In the genomic region with DNA sequence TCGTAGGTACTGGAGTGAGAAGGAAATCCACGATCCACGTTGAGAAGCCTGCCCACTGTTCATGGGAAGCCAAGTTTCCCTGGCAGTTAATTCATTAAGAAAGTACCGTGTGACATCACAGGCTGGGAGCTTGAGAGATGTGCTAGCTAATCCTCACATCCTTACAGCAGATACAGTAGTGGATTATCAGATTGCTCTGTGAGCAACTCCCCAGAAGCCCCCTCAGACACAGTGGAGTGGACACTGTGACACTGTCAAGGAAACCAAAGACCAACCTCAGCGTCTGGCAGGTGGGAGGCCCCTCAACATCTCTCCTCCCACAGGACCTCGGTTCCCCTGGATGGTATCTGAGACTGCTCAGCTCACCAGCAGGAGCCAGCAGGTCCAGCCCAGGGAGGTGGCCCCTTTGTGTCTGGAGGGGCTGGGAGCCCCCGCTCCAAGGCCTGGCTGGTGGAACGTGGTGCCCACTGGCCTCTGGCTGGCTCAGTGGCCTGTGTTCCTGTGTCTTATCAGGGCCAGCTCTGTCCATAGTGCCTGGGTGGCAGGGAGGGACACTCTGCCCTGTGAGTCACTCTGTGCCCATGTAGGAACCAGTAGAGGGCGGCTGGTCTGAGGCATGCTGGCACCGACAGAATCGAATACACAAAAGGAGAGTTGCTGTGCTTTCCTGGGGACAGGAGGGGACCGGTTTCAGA, we compare ENCODE assay signal across 10 cellular contexts. TPM values are rescaled to one million over a fixed set of nuclear protein-coding genes. Genes with fewer than 3 reads are reported as not detected.
DNase-seq lines count a peak whose midpoint lies in the region; ATAC-seq, FAIRE-seq and TF ChIP-seq lines count a peak whose summit lies in the region.
"Had no signal": no experiment of that assay in that cellular context is flagged by ENCODE, and none has a peak within 500 bp of the region (broad histone marks: within the 10 kb centered on the region; RNA-seq: fewer than 3 reads in every experiment).

No MANE protein-coding gene starts in this region.

- TF ChIP-seq CTCF in C4-2B (conservative IDR thresholded peaks at IDR 0.05) = peak; percentile 51
- 0 out of 2 replicates have a peak, but pooled peaks have one; percentile 18 for TF ChIP-seq CTCF in VCaP (conservative IDR thresholded peaks at IDR 0.05)
- TF ChIP-seq CTCF in heart left ventricle (IDR thresholded peaks at IDR 0.05) = peak in 5 of 12 donors; percentile 6 to 24 (median 11)
- TF ChIP-seq CTCF in pancreas (IDR thresholded peaks at IDR 0.05) = no peak
- TF ChIP-seq CTCF in GM10266 (IDR thresholded peaks at IDR 0.05; ENCODE audit: control insufficient read depth, insufficient read depth, low read depth, missing control alignments) = no peak
- TF ChIP-seq CTCF in foreskin fibroblast (IDR thresholded peaks at IDR 0.05; ENCODE audit: low read depth, low read length) = no peak

- ATAC-seq in heart left ventricle (peak; percentile 90 to 92 (median 92)), pancreas (peak; percentile 72 to 88 (median 86)), GM21526 (IDR thresholded peaks at IDR 0.05; ENCODE audit: low FRiP score, unreplicated experiment) (no peak)

- peak overlapping the region; percentile 55 for H3K27ac ChIP-seq in C4-2B
- no peak overlapping the region for H3K27ac ChIP-seq in VCaP
- peak overlapping the region; percentile 64 to 99 (median 96) for H3K27ac ChIP-seq in heart left ventricle
- H3K27ac ChIP-seq in pancreas = peak overlapping the region in 2 of 4 donors; percentile 37 to 41

- DNase-seq in heart left ventricle (peak in 4 of 5 donors; percentile 72 to 87 (median 81)), pancreas (peak in 1 of 6 donors; percentile 46), GM10266 (ENCODE audit: extremely low spot score) (no peak), GM03348 (ENCODE audit: low spot score) (no peak), foreskin fibroblast (no peak)
- DNase-seq: Caco-2, NCI-H1105 had no signal

- peaks cover 0 to 86% (median 51%) of the 10 kb centered on the region in 12 donors for H3K4me1 ChIP-seq in heart left ventricle
- peaks cover 0 to 7% (median 4%) of the 10 kb centered on the region in 3 donors for H3K4me1 ChIP-seq in pancreas

- H3K36me3 ChIP-seq in heart left ventricle (peaks cover 0 to 25% (median 12%) of the 10 kb centered on the region in 9 donors), pancreas (no peaks in the 10 kb centered on the region)

- H3K27me3 ChIP-seq in heart left ventricle = no peaks in the 10 kb centered on the region
- no peaks in the 10 kb centered on the region for H3K27me3 ChIP-seq in pancreas

- TF ChIP-seq POLR2A in heart left ventricle (IDR thresholded peaks at IDR 0.05) = peak in 1 of 2 donors; percentile 8

- intact Hi-C loops in heart left ventricle (cut with DNase I) = loop anchor here in 4 of 10 donors (1.0 to 5.0 kb wide), 4 partner anchors 19 to 258 kb away; no protein-coding TSS in a partner anchor
- intact Hi-C loops in pancreas (cut with DNase I) = no loop called here

- H3K9me3 ChIP-seq in heart left ventricle (no peaks in the 10 kb centered on the region), pancreas (no peaks in the 10 kb centered on the region)
- H3K9me3 ChIP-seq: Caco-2 had no signal

- WGBS in heart left ventricle, 4 donors = 48 to 61% (median 56%) methylated on average over 10 to 12 of the region's 12 CpGs
- 71 to 76% methylated on average over 12 of the region's 12 CpGs for WGBS in pancreas, 2 donors

- H3K4me3 ChIP-seq in heart left ventricle (peak overlapping the region in 2 of 12 donors; percentile 6 to 9), pancreas (no peak overlapping the region), foreskin fibroblast (ENCODE audit: low read depth in 1 of 2, low read length in 2 of 2) (no peak overlapping the region)

- FAIRE-seq in pancreas (lab: Jason Lieb, UNC) = no peak

RNA-seq across cellular contexts. Expression of gene PYGB, which starts 7.2 kb away (rescaled TPM):
- total RNA-seq in heart left ventricle = 100 to 1,000 TPM; 172 to 450 (median 233) TPM
- polyA plus RNA-seq in heart left ventricle = 100 to 1,000 TPM; 144 to 227 TPM
- total RNA-seq in pancreas = 10 to 100 TPM; 17.4 to 25.0 (median 23.7) TPM
- 10 to 100 TPM; 37.2 TPM for polyA plus RNA-seq in pancreas

RNA-seq across cellular contexts. Expression of gene ENTPD6, which starts 59.6 kb away (rescaled TPM):
- total RNA-seq in heart left ventricle (100 to 1,000 TPM in 3 of 9 donors, 10 to 100 TPM in 6; 58.7 to 139 (median 86.7) TPM), pancreas (10 to 100 TPM; 31.4 to 63.0 (median 41.6) TPM)
- polyA plus RNA-seq in heart left ventricle (100 to 1,000 TPM; 131 to 200 TPM), pancreas (10 to 100 TPM; 99.0 to 99.3 TPM)

Comparison
In these comparisons a context has a peak if more than half of its experiments do, and no peak if none do; other contexts are left out.
1. CTCF ChIP-seq: peak in C4-2B (single experiment) and VCaP (single experiment); none in pancreas (0 of 4), GM10266 (single experiment) and foreskin fibroblast (single experiment).
2. DNase-seq: peak in heart left ventricle (4 of 5); none in GM10266 (single experiment), GM03348 (single experiment) and foreskin fibroblast (0 of 2).
3. RNA of gene PYGB, which starts 7.2 kb away (total RNA-seq): 172 to 450 TPM in heart left ventricle; 17.4 to 25.0 TPM in pancreas; every median in the first group is over 4 times any median in the second.